Comparison of ENCODE assay signal across 14 cellular contexts in the genomic region with DNA sequence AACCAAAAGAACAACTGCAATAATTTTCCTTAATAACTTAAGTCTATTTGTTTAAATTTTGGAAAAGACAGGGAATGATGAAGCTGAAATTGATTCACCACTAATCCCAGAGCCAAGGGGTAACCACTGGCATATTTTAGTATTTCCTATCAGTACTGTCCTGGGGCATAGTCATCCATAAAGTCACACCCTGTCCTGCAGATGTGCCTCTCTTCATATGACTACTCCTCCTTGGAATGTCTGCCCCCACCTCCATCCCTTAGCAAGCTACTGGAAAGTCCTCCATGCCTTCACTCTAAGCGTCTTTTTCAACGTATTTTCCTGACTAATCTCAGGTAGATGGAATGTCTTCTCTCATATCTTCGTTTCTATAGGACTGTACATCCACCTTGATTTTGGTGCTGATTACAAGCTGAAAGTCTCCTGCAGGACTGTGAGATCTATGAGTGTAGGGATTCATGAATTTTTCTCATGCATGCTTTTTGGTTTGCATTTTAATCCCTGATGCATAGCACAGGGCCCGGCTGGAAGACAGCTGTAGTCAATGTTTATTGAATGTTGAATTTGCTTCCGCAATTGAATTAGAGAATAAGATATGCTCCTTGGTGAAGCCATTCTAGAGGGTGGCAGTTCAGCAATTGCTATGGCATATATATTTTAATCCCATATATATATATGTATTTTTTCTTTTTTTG.
A peak's percentile ranks its signal among the peaks of the same experiment; 100 is the strongest.
DNase-seq lines count a peak whose midpoint lies in the region; ATAC-seq, FAIRE-seq and TF ChIP-seq lines count a peak whose summit lies in the region.
"Had no signal": no experiment of that assay in that cellular context is flagged by ENCODE, and none has a peak within 500 bp of the region (broad histone marks: within the 10 kb centered on the region; RNA-seq: fewer than 3 reads in every experiment).

No MANE protein-coding gene starts in this region.

- H3K27ac ChIP-seq in Peyer's patch: no peak overlapping the region
- H3K27ac ChIP-seq: neutrophil had no signal

- no peaks in the 10 kb centered on the region for H3K9me3 ChIP-seq in Peyer's patch
- H3K9me3 ChIP-seq: neutrophil had no signal

- H3K4me3 Mint-ChIP-seq in activated T-helper 2 cell treated with anti-CD3 and anti-CD28 coated beads, Interferon-gamma antibody, Interleukin-2, Interleukin-4, amounts not matched to agents 10 μg/mL and 5 μg/mL and 100 μg/mL, durations not matched to agents 14 hours and 24 hours and 36 hours (ENCODE audit: low read depth): no peak overlapping the region
- H3K4me3 Mint-ChIP-seq: CD4-positive, alpha-beta memory T cell; stimulated activated memory B cell treated with anti-CD40 and anti-IgM and Interleukin-4, amounts not matched to agents 10 μg/mL and 1 μg/mL and 100 μg/mL, for 72 hours had no signal

- H3K27me3 Mint-ChIP-seq in activated T-helper 2 cell treated with anti-CD3 and anti-CD28 coated beads, Interferon-gamma antibody, Interleukin-2, Interleukin-4, amounts not matched to agents 10 μg/mL and 5 μg/mL and 100 μg/mL, durations not matched to agents 14 hours and 24 hours and 36 hours (ENCODE audit: low read depth): peaks cover 4% of the 10 kb centered on the region
- H3K27me3 Mint-ChIP-seq: stimulated activated memory B cell treated with anti-CD40 and anti-IgM and Interleukin-4, amounts not matched to agents 10 μg/mL and 1 μg/mL and 100 μg/mL, for 72 hours had no signal

- DNase-seq in EH (ENCODE audit: low read depth): peak; percentile 87
- peak; percentile 83 for DNase-seq in RCC 7860 (ENCODE audit: low spot score)
- DNase-seq in epithelial cell of proximal tubule (ENCODE audit: low read depth): peak; percentile 20
- DNase-seq in non-pigmented ciliary epithelial cell (ENCODE audit: low read depth): peak; percentile 60
- DNase-seq in H7: no peak
- no peak for DNase-seq in Peyer's patch
- no peak for DNase-seq in activated T-helper 2 cell treated with anti-CD3 and anti-CD28 coated beads, Interferon-gamma antibody, Interleukin-2, Interleukin-4, amounts not matched to agents 10 μg/mL and 5 μg/mL and 100 μg/mL, durations not matched to agents 14 hours and 24 hours and 36 hours (ENCODE audit: low spot score)
- DNase-seq: caudate nucleus; CD4-positive, alpha-beta memory T cell; left cardiac atrium; NCI-H146 had no signal

- H3K4me1 Mint-ChIP-seq in activated T-helper 2 cell treated with anti-CD3 and anti-CD28 coated beads, Interferon-gamma antibody, Interleukin-2, Interleukin-4, amounts not matched to agents 10 μg/mL and 5 μg/mL and 100 μg/mL, durations not matched to agents 14 hours and 24 hours and 36 hours (ENCODE audit: low read depth): peaks cover 14% of the 10 kb centered on the region
- H3K4me1 Mint-ChIP-seq: CD4-positive, alpha-beta memory T cell; stimulated activated memory B cell treated with anti-CD40 and anti-IgM and Interleukin-4, amounts not matched to agents 10 μg/mL and 1 μg/mL and 100 μg/mL, for 72 hours had no signal

- ATAC-seq in HG03045 (IDR thresholded peaks at IDR 0.05; ENCODE audit: unreplicated experiment): no peak
- ATAC-seq: left cardiac atrium; stimulated activated memory B cell treated with anti-CD40 and anti-IgM and Interleukin-4, amounts not matched to agents 10 μg/mL and 1 μg/mL and 100 μg/mL, for 72 hours had no signal

- no peak overlapping the region for H3K27ac Mint-ChIP-seq in activated T-helper 2 cell treated with anti-CD3 and anti-CD28 coated beads, Interferon-gamma antibody, Interleukin-2, Interleukin-4, amounts not matched to agents 10 μg/mL and 5 μg/mL and 100 μg/mL, durations not matched to agents 14 hours and 24 hours and 36 hours
- H3K27ac Mint-ChIP-seq: CD4-positive, alpha-beta memory T cell; stimulated activated memory B cell treated with anti-CD40 and anti-IgM and Interleukin-4, amounts not matched to agents 10 μg/mL and 1 μg/mL and 100 μg/mL, for 72 hours had no signal

- peak; percentile 87 for FAIRE-seq in RCC 7860 (lab: Jason Lieb, UNC)

- no peaks in the 10 kb centered on the region for H3K36me3 ChIP-seq in H7 (replicated peaks; ENCODE audit: control insufficient read depth, insufficient read depth, low read length)
- no peaks in the 10 kb centered on the region for H3K36me3 ChIP-seq in Peyer's patch
- H3K36me3 ChIP-seq: neutrophil had no signal

- TF ChIP-seq CTCF in epithelial cell of proximal tubule (conservative IDR thresholded peaks at IDR 0.05; ENCODE audit: low read depth, low read length) (no peak), Peyer's patch (IDR thresholded peaks at IDR 0.05) (no peak)

- H3K36me3 Mint-ChIP-seq in activated T-helper 2 cell treated with anti-CD3 and anti-CD28 coated beads, Interferon-gamma antibody, Interleukin-2, Interleukin-4, amounts not matched to agents 10 μg/mL and 5 μg/mL and 100 μg/mL, durations not matched to agents 14 hours and 24 hours and 36 hours (ENCODE audit: low read depth): no peaks in the 10 kb centered on the region
- H3K36me3 Mint-ChIP-seq: CD4-positive, alpha-beta memory T cell; stimulated activated memory B cell treated with anti-CD40 and anti-IgM and Interleukin-4, amounts not matched to agents 10 μg/mL and 1 μg/mL and 100 μg/mL, for 72 hours had no signal

- no peak overlapping the region for H3K4me3 ChIP-seq in epithelial cell of proximal tubule (ENCODE audit: low read depth, low read length)
- H3K4me3 ChIP-seq in H7 (ENCODE audit: insufficient read depth, low read depth, low read length): no peak overlapping the region
- H3K4me3 ChIP-seq in Peyer's patch: no peak overlapping the region

- no peak for TF ChIP-seq POLR2A in Peyer's patch (IDR thresholded peaks at IDR 0.05)

- H3K27me3 ChIP-seq in H7 (ENCODE audit: control insufficient read depth, insufficient read depth, low read length) (no peaks in the 10 kb centered on the region), Peyer's patch (no peaks in the 10 kb centered on the region)

- H3K9me3 Mint-ChIP-seq in activated T-helper 2 cell treated with anti-CD3 and anti-CD28 coated beads, Interferon-gamma antibody, Interleukin-2, Interleukin-4, amounts not matched to agents 10 μg/mL and 5 μg/mL and 100 μg/mL, durations not matched to agents 14 hours and 24 hours and 36 hours: no peaks in the 10 kb centered on the region
- H3K9me3 Mint-ChIP-seq: CD4-positive, alpha-beta memory T cell; stimulated activated memory B cell treated with anti-CD40 and anti-IgM and Interleukin-4, amounts not matched to agents 10 μg/mL and 1 μg/mL and 100 μg/mL, for 72 hours had no signal

- intact Hi-C loops in activated T-helper 2 cell treated with anti-CD3 and anti-CD28 coated beads, Interferon-gamma antibody, Interleukin-2, Interleukin-4, amounts not matched to agents 10 μg/mL and 5 μg/mL and 100 μg/mL, durations not matched to agents 14 hours and 24 hours and 36 hours (cut with micrococcal nuclease): no loop called here

- H3K4me1 ChIP-seq in Peyer's patch: peaks cover 0 to 7% (median 0%) of the 10 kb centered on the region in 4 donors

Comparison
In these comparisons a context has a peak if more than half of its experiments do, and no peak if none do; other contexts are left out.
1. DNase-seq: peak in EH (single experiment), RCC 7860 (single experiment), epithelial cell of proximal tubule (single experiment) and non-pigmented ciliary epithelial cell (single experiment); none in H7 (single experiment), Peyer's patch (0 of 3) and activated T-helper 2 cell treated with anti-CD3 and anti-CD28 coated beads, Interferon-gamma antibody, Interleukin-2, Interleukin-4, amounts not matched to agents 10 μg/mL and 5 μg/mL and 100 μg/mL, durations not matched to agents 14 hours and 24 hours and 36 hours (single experiment).